ENCODE assay signal across 9 cellular contexts in the genomic region with DNA sequence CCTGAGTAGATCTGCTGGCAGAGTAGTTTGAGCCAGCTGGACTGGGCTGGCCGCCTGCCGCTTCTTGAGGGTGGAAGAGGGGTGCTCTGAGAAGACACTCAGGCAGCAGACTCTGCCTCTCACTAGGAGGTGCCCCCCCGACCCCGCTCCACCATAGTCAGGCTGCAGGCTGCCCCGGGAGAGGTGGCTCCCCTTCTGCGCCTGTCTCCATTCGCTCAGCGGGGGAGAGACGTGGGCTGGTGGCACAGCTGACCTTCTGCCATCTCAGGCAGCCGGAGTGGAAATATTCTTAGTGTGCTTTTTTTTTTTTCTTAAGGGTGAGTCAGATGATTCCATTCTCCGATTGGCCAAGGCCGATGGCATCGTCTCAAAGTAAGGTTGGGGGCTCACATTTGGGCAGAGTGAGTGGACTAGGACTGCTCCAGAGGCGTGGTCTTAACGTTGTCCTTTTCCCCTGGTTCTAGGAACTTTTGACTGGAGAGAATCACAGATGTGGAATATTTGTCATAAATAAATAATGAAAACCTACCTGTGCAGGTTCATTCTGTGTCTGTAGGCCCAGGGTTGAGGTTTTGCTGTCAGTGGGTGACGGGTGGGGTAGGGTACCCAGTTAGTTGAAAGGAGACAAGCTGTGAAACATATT. TPM values are rescaled to one million over a fixed set of nuclear protein-coding genes. Genes with fewer than 3 reads are reported as not detected.
DNase-seq lines count a peak whose midpoint lies in the region; ATAC-seq and TF ChIP-seq lines count a peak whose summit lies in the region.
"Had no signal": no experiment of that assay in that cellular context is flagged by ENCODE, and none has a peak within 500 bp of the region (broad histone marks: within the 10 kb centered on the region; RNA-seq: fewer than 3 reads in every experiment).

No MANE protein-coding gene starts in this region.

- H3K4me1 Mint-ChIP-seq in CD8-positive, alpha-beta T cell (ENCODE audit: low read depth): peaks cover 34% of the 10 kb centered on the region
- peaks cover 36% of the 10 kb centered on the region for H3K4me1 Mint-ChIP-seq in neural crest cell

- peak overlapping the region; percentile 91 for H3K4me3 Mint-ChIP-seq in CD8-positive, alpha-beta T cell
- H3K4me3 Mint-ChIP-seq in neural crest cell: peak overlapping the region; percentile 92

- H3K9me3 ChIP-seq in CD8-positive, alpha-beta T cell (ENCODE audit: low read length): no peaks in the 10 kb centered on the region
- H3K9me3 ChIP-seq in OCI-LY3 (ENCODE audit: insufficient read depth, low read length) (no peaks in the 10 kb centered on the region), duodenal mucosa (ENCODE audit: control insufficient read depth in 1 of 2, low read length in 2 of 2) (no peaks in the 10 kb centered on the region)
- H3K9me3 ChIP-seq: mucosa of descending colon had no signal

- no peak for TF ChIP-seq CTCF in CD8-positive, alpha-beta T cell (IDR thresholded peaks at IDR 0.05)
- no peak for TF ChIP-seq CTCF in OCI-LY3 (IDR thresholded peaks at IDR 0.05; ENCODE audit: low read depth, low read length)
- no peak for TF ChIP-seq CTCF in neural crest cell (conservative IDR thresholded peaks at IDR 0.05)

- intact Hi-C loops in CD8-positive, alpha-beta T cell (cut with DNase I, micrococcal nuclease): loop anchor here (1.0 to 10.0 kb wide), 13 partner anchors 19 to 827 kb away; a partner anchor contains a TSS

- POLR2A ChIA-PET in CD8-positive, alpha-beta T cell (lab: Charles Lee): no interaction called here

- peak overlapping the region; percentile 96 for H3K27ac ChIP-seq in CD8-positive, alpha-beta T cell (ENCODE audit: low read depth, low read length)
- peak overlapping the region; percentile 60 for H3K27ac ChIP-seq in OCI-LY3 (ENCODE audit: low read length)
- no peak overlapping the region for H3K27ac ChIP-seq in duodenal mucosa (ENCODE audit: low read depth, low read length)

- H3K36me3 Mint-ChIP-seq in CD8-positive, alpha-beta T cell: peaks cover 44% of the 10 kb centered on the region
- H3K36me3 Mint-ChIP-seq in neural crest cell (ENCODE audit: low read depth): peaks cover 4% of the 10 kb centered on the region

- no peaks in the 10 kb centered on the region for H3K27me3 Mint-ChIP-seq in CD8-positive, alpha-beta T cell (ENCODE audit: low read depth)
- no peaks in the 10 kb centered on the region for H3K27me3 Mint-ChIP-seq in neural crest cell (ENCODE audit: low read depth)

- no peaks in the 10 kb centered on the region for H3K27me3 ChIP-seq in CD8-positive, alpha-beta T cell (ENCODE audit: insufficient read depth, low read length)
- H3K27me3 ChIP-seq in OCI-LY3 (ENCODE audit: low read depth, low read length): no peaks in the 10 kb centered on the region
- H3K27me3 ChIP-seq in duodenal mucosa (ENCODE audit: control insufficient read depth in 1 of 2, insufficient read depth in 2 of 2, low read length in 2 of 2): no peaks in the 10 kb centered on the region

- H3K4me2 ChIP-seq in OCI-LY3 (ENCODE audit: low read length): peak overlapping the region; percentile 95

- peaks cover 56% of the 10 kb centered on the region for H3K79me2 ChIP-seq in OCI-LY3 (ENCODE audit: low read length)

- CTCF ChIA-PET in CD8-positive, alpha-beta T cell (lab: Charles Lee): no interaction called here

- peak overlapping the region; percentile 95 for H3K27ac Mint-ChIP-seq in CD8-positive, alpha-beta T cell
- H3K27ac Mint-ChIP-seq in neural crest cell (ENCODE audit: unreplicated experiment): peak overlapping the region; percentile 35

- H2AFZ ChIP-seq in OCI-LY3 (ENCODE audit: low read depth, low read length): no peak overlapping the region

- H3K4me3 ChIP-seq in CD8-positive, alpha-beta T cell (ENCODE audit: low read depth, low read length): peak overlapping the region; percentile 96
- H3K4me3 ChIP-seq in OCI-LY3 (ENCODE audit: low read length) (peak overlapping the region; percentile 99), duodenal mucosa (ENCODE audit: low read depth in 1 of 2, low read length in 2 of 2) (peak overlapping the region; percentile 99 to 100)

- H4K20me1 ChIP-seq in OCI-LY3 (ENCODE audit: insufficient read depth, low read length): peaks cover 17% of the 10 kb centered on the region; the same call in 1 of the 2 replicates

- H3K4me1 ChIP-seq in CD8-positive, alpha-beta T cell (ENCODE audit: insufficient read depth, low read length): peaks cover 30% of the 10 kb centered on the region
- H3K4me1 ChIP-seq in OCI-LY3 (ENCODE audit: low read length): peaks cover 17% of the 10 kb centered on the region
- H3K4me1 ChIP-seq in duodenal mucosa (ENCODE audit: control insufficient read depth in 1 of 2, insufficient read depth in 2 of 2, low read length in 2 of 2): peaks cover 13 to 27% of the 10 kb centered on the region in 2 donors

- no peaks in the 10 kb centered on the region for H3K9me3 Mint-ChIP-seq in CD8-positive, alpha-beta T cell
- no peaks in the 10 kb centered on the region for H3K9me3 Mint-ChIP-seq in neural crest cell

- H3K36me3 ChIP-seq in CD8-positive, alpha-beta T cell (ENCODE audit: insufficient read depth, low read length): peaks cover 18% of the 10 kb centered on the region
- H3K36me3 ChIP-seq in OCI-LY3 (replicated peaks; ENCODE audit: low read depth, low read length) (peaks cover 30% of the 10 kb centered on the region), duodenal mucosa (ENCODE audit: control insufficient read depth in 1 of 2, insufficient read depth in 2 of 2, low read length in 2 of 2) (peaks cover 19 to 48% of the 10 kb centered on the region in 2 donors)

- no peak for ATAC-seq in CD8-positive, alpha-beta T cell

- DNase-seq in CD8-positive, alpha-beta T cell: no peak
- DNase-seq in neural crest cell (ENCODE audit: low read depth, low spot score) (no peak), activated gamma-delta T cell treated with Interleukin-2 at 50 U/mL for 16 hours (no peak), germinal center (ENCODE audit: low spot score) (no peak), SKM-1 (lab: John Stamatoyannopoulos, UW; ENCODE audit: unreplicated experiment) (no peak), GOT3 (lab: John Stamatoyannopoulos, UW) (no peak)

- H3K9ac ChIP-seq in OCI-LY3 (ENCODE audit: low read length): peak overlapping the region; percentile 98
- peak overlapping the region; percentile 95 to 96 for H3K9ac ChIP-seq in duodenal mucosa (ENCODE audit: low read depth in 1 of 2, low read length in 2 of 2)

RNA-seq across cellular contexts. Expression of a gene that starts 1.2 kb away (rescaled TPM):
- total RNA-seq in CD8-positive, alpha-beta T cell: 1,000 to 10,000 TPM; 3,441 to 3,445 TPM
- 1,298 and 1,312 TPM in 2 replicates for total RNA-seq in neural crest cell

RNA-seq across cellular contexts. Expression of a gene that starts 19.0 kb away (rescaled TPM):
- 1 to 10 TPM; 4.5 to 5.1 TPM for total RNA-seq in CD8-positive, alpha-beta T cell
- total RNA-seq in neural crest cell: 25.2 and 26.6 TPM in 2 replicates

RNA-seq across cellular contexts. Expression of a gene that starts 21.0 kb away (rescaled TPM):
- total RNA-seq in CD8-positive, alpha-beta T cell: 1 to 10 TPM in 1 of 2 experiments, under 1 TPM in 1; 0.28 to 1.1 TPM
- total RNA-seq in neural crest cell: 35.0 and 38.8 TPM in 2 replicates

RNA-seq across cellular contexts. Expression of a gene that starts 39.2 kb away (rescaled TPM):
- total RNA-seq in CD8-positive, alpha-beta T cell: not detected
- not detected in 2 replicates for total RNA-seq in neural crest cell

Comparison
In these comparisons a context has a peak if more than half of its experiments do, and no peak if none do; other contexts are left out.
1. RNA of a gene that starts 21.0 kb away (total RNA-seq): 35.0 to 38.8 TPM in neural crest cell; 0.28 to 1.1 TPM in CD8-positive, alpha-beta T cell; every median in the first group is over 10 times any median in the second.
2. Peak in every context shown above with its lines, with median percentiles within 50 percentile points of each other: H3K4me3 ChIP-seq.